Comparison of ENCODE assay signal across 13 cellular contexts in genomic region chr22:38308791-38309498, GRCh38. TPM values are rescaled to one million over a fixed set of nuclear protein-coding genes. Genes with fewer than 3 reads are reported as not detected.
A peak's percentile ranks its signal among the peaks of the same experiment; 100 is the strongest.
DNase-seq lines count a peak whose midpoint lies in the region; ATAC-seq and TF ChIP-seq lines count a peak whose summit lies in the region.
"Had no signal": no experiment of that assay in that cellular context is flagged by ENCODE, and none has a peak within 500 bp of the region (broad histone marks: within the 10 kb centered on the region; RNA-seq: fewer than 3 reads in every experiment).

No MANE protein-coding gene starts in this region.

- H3K27me3 Mint-ChIP-seq in IgD-negative memory B cell (no peaks in the 10 kb centered on the region), progenitor cell of endocrine pancreas (no peaks in the 10 kb centered on the region)
- no peaks in the 10 kb centered on the region for H3K27me3 Mint-ChIP-seq in effector memory CD8-positive, alpha-beta T cell

- ATAC-seq in effector memory CD8-positive, alpha-beta T cell (replicated peaks) = no peak
- ATAC-seq in aorta (ENCODE audit: low FRiP score) = no peak

- no peak overlapping the region for H3K9ac ChIP-seq in BLaER1

- no peak for DNase-seq in effector memory CD8-positive, alpha-beta T cell
- no peak for DNase-seq in progenitor cell of endocrine pancreas (ENCODE audit: low spot score, unreplicated experiment)
- no peak for DNase-seq in posterior cingulate gyrus
- no peak for DNase-seq in H7
- DNase-seq in head of caudate nucleus = no peak
- DNase-seq in aorta = no peak
- DNase-seq: activated CD4-positive, CD25-positive, alpha-beta regulatory T cell treated with anti-CD3 and anti-CD28 coated beads, Interleukin-2, amount 50 U/mL, for 72 hours; midbrain; NCI-H748 treated with DMSO at 0.1 percent for 48 hours; retina had no signal

- TF ChIP-seq CTCF in progenitor cell of endocrine pancreas (IDR thresholded peaks at IDR 0.05; ENCODE audit: unreplicated experiment) = no peak

- H3K4me1 Mint-ChIP-seq in IgD-negative memory B cell = peaks cover 46 to 60% (median 48%) of the 10 kb centered on the region in 3 donors
- peaks cover 64 to 67% of the 10 kb centered on the region in 2 donors for H3K4me1 Mint-ChIP-seq in effector memory CD8-positive, alpha-beta T cell (ENCODE audit: low read depth in 2 of 2)
- H3K4me1 Mint-ChIP-seq in progenitor cell of endocrine pancreas (ENCODE audit: low read depth) = peaks cover 23% of the 10 kb centered on the region

- H3K4me3 ChIP-seq in BLaER1 = no peak overlapping the region
- no peak overlapping the region for H3K4me3 ChIP-seq in H7 (ENCODE audit: insufficient read depth, low read depth, low read length)
- H3K4me3 ChIP-seq in aorta (ENCODE audit: low read length in 2 of 2) = no peak overlapping the region

- H3K36me3 Mint-ChIP-seq in IgD-negative memory B cell = peaks cover 2% of the 10 kb centered on the region
- H3K36me3 Mint-ChIP-seq in effector memory CD8-positive, alpha-beta T cell (ENCODE audit: insufficient read depth) = peaks cover 26% of the 10 kb centered on the region
- peaks cover 15% of the 10 kb centered on the region for H3K36me3 Mint-ChIP-seq in progenitor cell of endocrine pancreas (ENCODE audit: insufficient read depth)

- H3K27me3 ChIP-seq in BLaER1 (no peaks in the 10 kb centered on the region), H7 (ENCODE audit: control insufficient read depth, insufficient read depth, low read length) (no peaks in the 10 kb centered on the region), aorta (ENCODE audit: control insufficient read depth in 1 of 2, insufficient read depth in 2 of 2, low read length in 1 of 2) (no peaks in the 10 kb centered on the region)

- H3K36me3 ChIP-seq in BLaER1 (peaks cover 85% of the 10 kb centered on the region), H7 (replicated peaks; ENCODE audit: control insufficient read depth, insufficient read depth, low read length) (peaks cover 50% of the 10 kb centered on the region), aorta (ENCODE audit: control insufficient read depth in 1 of 2, insufficient read depth in 2 of 2, low read length in 1 of 2) (no peaks in the 10 kb centered on the region)

- 54% methylated on average over 10 of the region's 10 CpGs for WGBS in aorta, 2 donors

- intact Hi-C loops in posterior cingulate gyrus (cut with DNase I) = no loop called here
- intact Hi-C loops in head of caudate nucleus (cut with DNase I) = no loop called here
- intact Hi-C loops in aorta (cut with DNase I) = no loop called here

- H3K4me2 ChIP-seq in BLaER1 = peak overlapping the region; percentile 87

- H3K4me3 Mint-ChIP-seq in IgD-negative memory B cell = no peak overlapping the region
- H3K4me3 Mint-ChIP-seq in effector memory CD8-positive, alpha-beta T cell = no peak overlapping the region
- H3K4me3 Mint-ChIP-seq in progenitor cell of endocrine pancreas (ENCODE audit: low read depth) = no peak overlapping the region

- H3K4me1 ChIP-seq in BLaER1 (peaks cover 100% of the 10 kb centered on the region), aorta (ENCODE audit: control insufficient read depth in 1 of 2, insufficient read depth in 2 of 2, low read length in 2 of 2) (peaks cover 2 to 3% of the 10 kb centered on the region in 2 donors)

- H3K9me3 Mint-ChIP-seq in IgD-negative memory B cell = no peaks in the 10 kb centered on the region
- H3K9me3 Mint-ChIP-seq in effector memory CD8-positive, alpha-beta T cell = no peaks in the 10 kb centered on the region
- H3K9me3 Mint-ChIP-seq in progenitor cell of endocrine pancreas (ENCODE audit: low read depth) = no peaks in the 10 kb centered on the region

- H4K20me1 ChIP-seq in BLaER1 = peaks cover 100% of the 10 kb centered on the region

- peak overlapping the region in 2 of 3 donors; percentile 19 to 47 for H3K27ac Mint-ChIP-seq in IgD-negative memory B cell
- H3K27ac Mint-ChIP-seq in effector memory CD8-positive, alpha-beta T cell = peak overlapping the region; percentile 50 to 71
- H3K27ac Mint-ChIP-seq in progenitor cell of endocrine pancreas = peak overlapping the region; percentile 82

- H3K9me3 ChIP-seq in BLaER1 (no peaks in the 10 kb centered on the region), aorta (ENCODE audit: control insufficient read depth, low read length) (no peaks in the 10 kb centered on the region)

- H3K27ac ChIP-seq in BLaER1 (no peak overlapping the region; the same call in 1 of the 2 replicates), aorta (ENCODE audit: low read depth in 1 of 2, low read length in 2 of 2) (no peak overlapping the region)
- H3K27ac ChIP-seq: C4-2B had no signal

RNA-seq across cellular contexts. Expression of gene CSNK1E, which starts 8.3 kb away (rescaled TPM):
- polyA plus RNA-seq in IgD-negative memory B cell (12.6 TPM), aorta (100 to 1,000 TPM in 1 of 2 donors, 10 to 100 TPM in 1; 37.4 to 160 TPM)
- total RNA-seq in progenitor cell of endocrine pancreas (246 and 250 TPM in 2 replicates), aorta (100 to 1,000 TPM; 144 to 167 TPM)
- 307 and 335 TPM in 2 replicates for total RNA-seq in H7 (2014; rRNA removed; shearing (Covaris generic))

RNA-seq across cellular contexts. Expression of gene TMEM184B, which starts 36.1 kb away (rescaled TPM):
- polyA plus RNA-seq in IgD-negative memory B cell (5.9 TPM), aorta (10 to 100 TPM; 17.2 to 46.8 TPM)
- total RNA-seq in progenitor cell of endocrine pancreas (67.3 and 71.7 TPM in 2 replicates), aorta (10 to 100 TPM; 96.3 to 96.9 TPM)
- total RNA-seq in H7 (2014; rRNA removed; shearing (Covaris generic)) = 44.5 and 46.9 TPM in 2 replicates
